In the genomic region with DNA sequence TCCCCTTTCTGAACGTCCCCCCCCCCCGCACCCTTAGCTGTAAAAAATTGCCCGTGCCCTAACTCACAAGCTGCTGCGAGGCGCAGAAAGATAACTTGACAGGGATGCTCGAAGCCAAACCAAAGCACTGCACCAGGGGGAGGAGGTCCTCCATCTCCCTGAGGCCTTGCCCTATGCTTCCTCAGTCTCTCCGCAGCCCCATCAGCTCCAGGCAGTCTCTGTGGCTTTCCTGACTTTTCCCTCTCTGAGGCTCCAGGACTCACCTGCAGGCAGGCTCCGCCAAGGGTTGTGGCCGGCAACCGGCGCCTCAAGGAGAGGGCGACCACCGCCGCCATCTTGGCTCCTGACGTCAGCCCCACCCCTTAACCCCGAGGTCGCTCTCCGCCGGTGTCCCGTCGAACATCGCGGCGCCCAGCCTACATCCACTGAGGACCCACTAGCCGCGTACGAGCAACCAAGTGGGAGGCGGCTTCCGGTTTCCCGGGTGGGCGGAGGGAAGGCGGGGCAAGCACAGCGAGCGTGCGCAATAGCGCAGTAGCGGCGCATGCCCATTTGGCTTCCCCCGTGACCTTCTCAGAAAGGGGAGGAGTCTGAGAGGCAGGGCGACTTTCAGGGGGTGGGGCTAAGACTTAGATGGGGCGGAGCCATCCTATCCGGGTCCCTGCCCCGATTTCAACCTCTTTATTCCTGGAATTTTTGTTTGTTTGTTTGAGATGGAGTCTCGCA, we compare ENCODE assay signal across 1 cellular context.
TF ChIP-seq lines count a peak whose summit lies in the region.

Gene SDHB (minus strand): TSS at position 348 of the 726 bp plus-strand sequence. CDS start 13 bp downstream, at position 335.

TF ChIP-seq in K562, 482 proteins besides CTCF, POLR2A, EP300 and RAD21 (continued from another document and continues in another):
- TF ChIP-seq AFF4 (CRISPR knock-in tag; IDR thresholded peaks at IDR 0.05) = peak; percentile 74; the same call in 1 of the 2 replicates
- peak; percentile 54 for TF ChIP-seq VEZF1 (CRISPR knock-in tag; IDR thresholded peaks at IDR 0.05)
- TF ChIP-seq PCBP1 (IDR thresholded peaks at IDR 0.05; ENCODE audit: low read depth, low read length, poor library complexity, severe bottlenecking) = no peak
- TF ChIP-seq ZFP1 (CRISPR knock-in tag; IDR thresholded peaks at IDR 0.05) = no peak
- no peak for TF ChIP-seq ARNT (IDR thresholded peaks at IDR 0.05)
- no peak for TF ChIP-seq TAL1 (IDR thresholded peaks at IDR 0.05)
- TF ChIP-seq MCM3 (IDR thresholded peaks at IDR 0.05) = no peak
- TF ChIP-seq CBFA2T3 (IDR thresholded peaks at IDR 0.05) = no peak
- no peak for TF ChIP-seq NFIX (CRISPR knock-in tag; IDR thresholded peaks at IDR 0.05; ENCODE audit: low read depth)
- TF ChIP-seq NFIC (IDR thresholded peaks at IDR 0.05) = no peak
- no peak for TF ChIP-seq SMARCC2 (IDR thresholded peaks at IDR 0.05; ENCODE audit: low read depth)
- TF ChIP-seq EZH2 (IDR thresholded peaks at IDR 0.05; ENCODE audit: borderline replicate concordance, low read depth, low read length) = no peak
- TF ChIP-seq ELF2 (CRISPR knock-in tag; IDR thresholded peaks at IDR 0.05) = 0 out of 2 replicates have a peak, but pooled peaks have one; percentile 38
- TF ChIP-seq ZBTB1 (CRISPR knock-in tag; IDR thresholded peaks at IDR 0.05; ENCODE audit: borderline replicate concordance, low read depth) = no peak
- no peak for TF ChIP-seq ATF1 (CRISPR knock-in tag; IDR thresholded peaks at IDR 0.05)
- TF ChIP-seq ATF1 (tag; IDR thresholded peaks at IDR 0.05) = peak; percentile 96
- no peak for TF ChIP-seq TBL1XR1 (IDR thresholded peaks at IDR 0.05; ENCODE audit: low read length in 2 of 2)
- no peak for TF ChIP-seq MXD1 (CRISPR knock-in tag; IDR thresholded peaks at IDR 0.05; ENCODE audit: borderline replicate concordance, poor library complexity, severe bottlenecking)
- TF ChIP-seq MEF2D (tag; conservative IDR thresholded peaks at IDR 0.05; ENCODE audit: low read depth) = no peak
- no peak for TF ChIP-seq ARID1B (IDR thresholded peaks at IDR 0.05)
- no peak for TF ChIP-seq TOE1 (IDR thresholded peaks at IDR 0.05; ENCODE audit: borderline replicate concordance)
- no peak for TF ChIP-seq TOE1 (CRISPR knock-in tag; IDR thresholded peaks at IDR 0.05; ENCODE audit: borderline replicate concordance, low read depth)
- no peak for TF ChIP-seq ELK1 (CRISPR knock-in tag; IDR thresholded peaks at IDR 0.05)
- TF ChIP-seq, protein P1, sequence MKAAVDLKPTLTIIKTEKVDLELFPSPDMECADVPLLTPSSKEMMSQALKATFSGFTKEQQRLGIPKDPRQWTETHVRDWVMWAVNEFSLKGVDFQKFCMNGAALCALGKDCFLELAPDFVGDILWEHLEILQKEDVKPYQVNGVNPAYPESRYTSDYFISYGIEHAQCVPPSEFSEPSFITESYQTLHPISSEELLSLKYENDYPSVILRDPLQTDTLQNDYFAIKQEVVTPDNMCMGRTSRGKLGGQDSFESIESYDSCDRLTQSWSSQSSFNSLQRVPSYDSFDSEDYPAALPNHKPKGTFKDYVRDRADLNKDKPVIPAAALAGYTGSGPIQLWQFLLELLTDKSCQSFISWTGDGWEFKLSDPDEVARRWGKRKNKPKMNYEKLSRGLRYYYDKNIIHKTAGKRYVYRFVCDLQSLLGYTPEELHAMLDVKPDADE (conservative IDR thresholded peaks at IDR 0.05; ENCODE audit: control insufficient read depth, low read depth, low read length) = peak; percentile 58; the same call in 1 of the 2 replicates
- no peak for TF ChIP-seq KLF1 (tag; IDR thresholded peaks at IDR 0.05)
- TF ChIP-seq, protein P2, sequence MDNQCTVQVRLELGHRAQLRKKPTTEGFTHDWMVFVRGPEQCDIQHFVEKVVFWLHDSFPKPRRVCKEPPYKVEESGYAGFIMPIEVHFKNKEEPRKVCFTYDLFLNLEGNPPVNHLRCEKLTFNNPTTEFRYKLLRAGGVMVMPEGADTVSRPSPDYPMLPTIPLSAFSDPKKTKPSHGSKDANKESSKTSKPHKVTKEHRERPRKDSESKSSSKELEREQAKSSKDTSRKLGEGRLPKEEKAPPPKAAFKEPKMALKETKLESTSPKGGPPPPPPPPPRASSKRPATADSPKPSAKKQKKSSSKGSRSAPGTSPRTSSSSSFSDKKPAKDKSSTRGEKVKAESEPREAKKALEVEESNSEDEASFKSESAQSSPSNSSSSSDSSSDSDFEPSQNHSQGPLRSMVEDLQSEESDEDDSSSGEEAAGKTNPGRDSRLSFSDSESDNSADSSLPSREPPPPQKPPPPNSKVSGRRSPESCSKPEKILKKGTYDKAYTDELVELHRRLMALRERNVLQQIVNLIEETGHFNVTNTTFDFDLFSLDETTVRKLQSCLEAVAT (IDR thresholded peaks at IDR 0.05) = no peak
- TF ChIP-seq NCOA2 (IDR thresholded peaks at IDR 0.05; ENCODE audit: partially characterized antibody in 2 of 2) = no peak
- TF ChIP-seq ZEB2 (IDR thresholded peaks at IDR 0.05) = no peak
- peak; percentile 95 for TF ChIP-seq PHF8 (IDR thresholded peaks at IDR 0.05; ENCODE audit: borderline replicate concordance, low read length)
- TF ChIP-seq, protein P3, sequence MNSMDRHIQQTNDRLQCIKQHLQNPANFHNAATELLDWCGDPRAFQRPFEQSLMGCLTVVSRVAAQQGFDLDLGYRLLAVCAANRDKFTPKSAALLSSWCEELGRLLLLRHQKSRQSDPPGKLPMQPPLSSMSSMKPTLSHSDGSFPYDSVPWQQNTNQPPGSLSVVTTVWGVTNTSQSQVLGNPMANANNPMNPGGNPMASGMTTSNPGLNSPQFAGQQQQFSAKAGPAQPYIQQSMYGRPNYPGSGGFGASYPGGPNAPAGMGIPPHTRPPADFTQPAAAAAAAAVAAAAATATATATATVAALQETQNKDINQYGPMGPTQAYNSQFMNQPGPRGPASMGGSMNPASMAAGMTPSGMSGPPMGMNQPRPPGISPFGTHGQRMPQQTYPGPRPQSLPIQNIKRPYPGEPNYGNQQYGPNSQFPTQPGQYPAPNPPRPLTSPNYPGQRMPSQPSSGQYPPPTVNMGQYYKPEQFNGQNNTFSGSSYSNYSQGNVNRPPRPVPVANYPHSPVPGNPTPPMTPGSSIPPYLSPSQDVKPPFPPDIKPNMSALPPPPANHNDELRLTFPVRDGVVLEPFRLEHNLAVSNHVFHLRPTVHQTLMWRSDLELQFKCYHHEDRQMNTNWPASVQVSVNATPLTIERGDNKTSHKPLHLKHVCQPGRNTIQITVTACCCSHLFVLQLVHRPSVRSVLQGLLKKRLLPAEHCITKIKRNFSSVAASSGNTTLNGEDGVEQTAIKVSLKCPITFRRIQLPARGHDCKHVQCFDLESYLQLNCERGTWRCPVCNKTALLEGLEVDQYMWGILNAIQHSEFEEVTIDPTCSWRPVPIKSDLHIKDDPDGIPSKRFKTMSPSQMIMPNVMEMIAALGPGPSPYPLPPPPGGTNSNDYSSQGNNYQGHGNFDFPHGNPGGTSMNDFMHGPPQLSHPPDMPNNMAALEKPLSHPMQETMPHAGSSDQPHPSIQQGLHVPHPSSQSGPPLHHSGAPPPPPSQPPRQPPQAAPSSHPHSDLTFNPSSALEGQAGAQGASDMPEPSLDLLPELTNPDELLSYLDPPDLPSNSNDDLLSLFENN (IDR thresholded peaks at IDR 0.05; ENCODE audit: low read depth in 2 of 2, low read length in 2 of 2) = no peak
- no peak for TF ChIP-seq E2F4 (CRISPR knock-in tag; IDR thresholded peaks at IDR 0.05; ENCODE audit: low read depth)
- TF ChIP-seq SPI1 (IDR thresholded peaks at IDR 0.05; ENCODE audit: borderline replicate concordance, low read depth, low read length) = peak; percentile 32; the same call in 1 of the 2 replicates
- TF ChIP-seq, protein P4, sequence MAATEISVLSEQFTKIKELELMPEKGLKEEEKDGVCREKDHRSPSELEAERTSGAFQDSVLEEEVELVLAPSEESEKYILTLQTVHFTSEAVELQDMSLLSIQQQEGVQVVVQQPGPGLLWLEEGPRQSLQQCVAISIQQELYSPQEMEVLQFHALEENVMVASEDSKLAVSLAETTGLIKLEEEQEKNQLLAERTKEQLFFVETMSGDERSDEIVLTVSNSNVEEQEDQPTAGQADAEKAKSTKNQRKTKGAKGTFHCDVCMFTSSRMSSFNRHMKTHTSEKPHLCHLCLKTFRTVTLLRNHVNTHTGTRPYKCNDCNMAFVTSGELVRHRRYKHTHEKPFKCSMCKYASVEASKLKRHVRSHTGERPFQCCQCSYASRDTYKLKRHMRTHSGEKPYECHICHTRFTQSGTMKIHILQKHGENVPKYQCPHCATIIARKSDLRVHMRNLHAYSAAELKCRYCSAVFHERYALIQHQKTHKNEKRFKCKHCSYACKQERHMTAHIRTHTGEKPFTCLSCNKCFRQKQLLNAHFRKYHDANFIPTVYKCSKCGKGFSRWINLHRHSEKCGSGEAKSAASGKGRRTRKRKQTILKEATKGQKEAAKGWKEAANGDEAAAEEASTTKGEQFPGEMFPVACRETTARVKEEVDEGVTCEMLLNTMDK (IDR thresholded peaks at IDR 0.05; ENCODE audit: borderline replicate concordance, insufficient read depth, low read depth, low read length, poor library complexity, severe bottlenecking) = no peak
- no peak for TF ChIP-seq HNRNPH1 (optimal IDR thresholded peaks at IDR 0.05; ENCODE audit: low read depth, low read length)
- no peak for TF ChIP-seq SMARCA5 (IDR thresholded peaks at IDR 0.05)
- TF ChIP-seq, protein P5, sequence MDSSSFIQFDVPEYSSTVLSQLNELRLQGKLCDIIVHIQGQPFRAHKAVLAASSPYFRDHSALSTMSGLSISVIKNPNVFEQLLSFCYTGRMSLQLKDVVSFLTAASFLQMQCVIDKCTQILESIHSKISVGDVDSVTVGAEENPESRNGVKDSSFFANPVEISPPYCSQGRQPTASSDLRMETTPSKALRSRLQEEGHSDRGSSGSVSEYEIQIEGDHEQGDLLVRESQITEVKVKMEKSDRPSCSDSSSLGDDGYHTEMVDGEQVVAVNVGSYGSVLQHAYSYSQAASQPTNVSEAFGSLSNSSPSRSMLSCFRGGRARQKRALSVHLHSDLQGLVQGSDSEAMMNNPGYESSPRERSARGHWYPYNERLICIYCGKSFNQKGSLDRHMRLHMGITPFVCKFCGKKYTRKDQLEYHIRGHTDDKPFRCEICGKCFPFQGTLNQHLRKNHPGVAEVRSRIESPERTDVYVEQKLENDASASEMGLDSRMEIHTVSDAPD (CRISPR knock-in tag; IDR thresholded peaks at IDR 0.05) = no peak
- no peak for TF ChIP-seq RBM14 (IDR thresholded peaks at IDR 0.05; ENCODE audit: borderline replicate concordance, insufficient read depth, low read depth, low read length)
- TF ChIP-seq TAF9B (IDR thresholded peaks at IDR 0.05; ENCODE audit: partially characterized antibody) = peak; percentile 76
